ENCODE assay signal across 8 cellular contexts in the genomic region with DNA sequence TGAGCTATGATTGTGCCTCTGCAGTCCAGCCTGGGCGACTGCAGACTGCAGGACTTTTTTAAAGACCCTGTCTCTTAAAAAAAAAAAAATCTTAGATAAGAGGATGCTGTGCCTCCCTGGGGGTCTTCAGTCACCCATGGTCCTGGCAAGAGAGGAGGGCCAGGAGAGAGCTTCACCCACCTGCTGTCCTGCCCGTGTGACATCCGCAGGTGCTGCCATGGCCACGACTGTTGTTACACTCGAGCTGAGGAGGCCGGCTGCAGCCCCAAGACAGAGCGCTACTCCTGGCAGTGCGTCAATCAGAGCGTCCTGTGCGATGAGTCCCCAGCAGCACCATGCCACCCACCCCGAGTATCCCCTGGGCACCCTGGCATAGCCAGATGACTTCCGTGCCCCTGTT. TPM values are rescaled to one million over a fixed set of nuclear protein-coding genes. Genes with fewer than 3 reads are reported as not detected.
DNase-seq lines count a peak whose midpoint lies in the region; ATAC-seq and TF ChIP-seq lines count a peak whose summit lies in the region.
"Not testable (repeated sequence)": the region's sequence is repeated elsewhere in the genome, so short reads cannot be mapped to it uniquely, and the experiment has no call there.

No MANE protein-coding gene starts in this region.

- intact Hi-C loops in activated CD4-positive, alpha-beta T cell treated with anti-CD3 and anti-CD28 coated beads for 36 hours (cut with DNase I, micrococcal nuclease); Right ventricle myocardium inferior (cut with DNase I); left lung (cut with DNase I); gastrocnemius medialis (cut with DNase I; ENCODE audit: low total_unique reads): not testable (repeated sequence)

- peak; percentile 6 for DNase-seq in MG63
- DNase-seq in activated CD4-positive, alpha-beta T cell treated with anti-CD3 and anti-CD28 coated beads for 36 hours = peak; percentile 0
- peak; percentile 4 to 11 for DNase-seq in activated T-cell treated with anti-CD3 and anti-CD28 coated beads, Interleukin-2, amount 50 U/mL, for 48 hours
- peak; percentile 7 for DNase-seq in Right ventricle myocardium inferior (ENCODE audit: missing footprints)
- peak; percentile 27 to 73 for DNase-seq in left lung
- DNase-seq in natural killer cell treated with Interleukin-12 subunit alpha and Interleukin-12 subunit beta and Interleukin-15 and Interleukin-18, amount 100 ng/mL, for 72 hours (ENCODE audit: low spot score) = peak; percentile 47
- DNase-seq in gastrocnemius medialis = peak; percentile 1 to 17
- DNase-seq in ureter (ENCODE audit: low spot score) = peak; percentile 41

- not testable (repeated sequence) for H3K4me1 Mint-ChIP-seq in activated CD4-positive, alpha-beta T cell treated with anti-CD3 and anti-CD28 coated beads for 36 hours; natural killer cell treated with Interleukin-12 subunit alpha and Interleukin-12 subunit beta and Interleukin-15 and Interleukin-18, amount 100 ng/mL, for 72 hours (ENCODE audit: low read depth in 2 of 2)

- H3K9me3 ChIP-seq in MG63, left lung, gastrocnemius medialis: not testable (repeated sequence)

- H3K27me3 ChIP-seq in MG63, left lung, gastrocnemius medialis: not testable (repeated sequence)

- CTCF ChIA-PET in activated CD4-positive, alpha-beta T cell treated with anti-CD3 and anti-CD28 coated beads for 36 hours (lab: Charles Lee) = not testable (repeated sequence)

- H3K36me3 ChIP-seq in MG63, left lung, gastrocnemius medialis: not testable (repeated sequence)

- not testable (repeated sequence) for H3K4me1 ChIP-seq in left lung, gastrocnemius medialis

- not testable (repeated sequence) for TF ChIP-seq CTCF in left lung (IDR thresholded peaks at IDR 0.05); gastrocnemius medialis (IDR thresholded peaks at IDR 0.05 in 4 of 5, conservative IDR thresholded peaks at IDR 0.05 in 1 of 5)

- not testable (repeated sequence) for H3K4me3 ChIP-seq in MG63, left lung, gastrocnemius medialis

- POLR2A ChIA-PET in activated CD4-positive, alpha-beta T cell treated with anti-CD3 and anti-CD28 coated beads for 36 hours (lab: Charles Lee) = not testable (repeated sequence)

- not testable (repeated sequence) for TF ChIP-seq POLR2A in gastrocnemius medialis (IDR thresholded peaks at IDR 0.05)

- H3K27ac Mint-ChIP-seq in activated CD4-positive, alpha-beta T cell treated with anti-CD3 and anti-CD28 coated beads for 36 hours; natural killer cell treated with Interleukin-12 subunit alpha and Interleukin-12 subunit beta and Interleukin-15 and Interleukin-18, amount 100 ng/mL, for 72 hours: not testable (repeated sequence)

- H3K9me3 Mint-ChIP-seq in activated CD4-positive, alpha-beta T cell treated with anti-CD3 and anti-CD28 coated beads for 36 hours (ENCODE audit: low read depth); natural killer cell treated with Interleukin-12 subunit alpha and Interleukin-12 subunit beta and Interleukin-15 and Interleukin-18, amount 100 ng/mL, for 72 hours: not testable (repeated sequence)

- H3K36me3 Mint-ChIP-seq in activated CD4-positive, alpha-beta T cell treated with anti-CD3 and anti-CD28 coated beads for 36 hours (ENCODE audit: low read depth); natural killer cell treated with Interleukin-12 subunit alpha and Interleukin-12 subunit beta and Interleukin-15 and Interleukin-18, amount 100 ng/mL, for 72 hours: not testable (repeated sequence)

- not testable (repeated sequence) for H3K27me3 Mint-ChIP-seq in activated CD4-positive, alpha-beta T cell treated with anti-CD3 and anti-CD28 coated beads for 36 hours; natural killer cell treated with Interleukin-12 subunit alpha and Interleukin-12 subunit beta and Interleukin-15 and Interleukin-18, amount 100 ng/mL, for 72 hours

- ATAC-seq in activated CD4-positive, alpha-beta T cell treated with anti-CD3 and anti-CD28 coated beads for 36 hours; Right ventricle myocardium inferior; left lung; natural killer cell treated with Interleukin-12 subunit alpha and Interleukin-12 subunit beta and Interleukin-15 and Interleukin-18, amount 100 ng/mL, for 72 hours; gastrocnemius medialis: not testable (repeated sequence)

- in situ Hi-C loops in gastrocnemius medialis (cut with MboI; ENCODE audit: low sequenced_read_pairs in 4 of 4) = not testable (repeated sequence)

- H3K4me3 Mint-ChIP-seq in activated CD4-positive, alpha-beta T cell treated with anti-CD3 and anti-CD28 coated beads for 36 hours; natural killer cell treated with Interleukin-12 subunit alpha and Interleukin-12 subunit beta and Interleukin-15 and Interleukin-18, amount 100 ng/mL, for 72 hours: not testable (repeated sequence)

- not testable (repeated sequence) for H3K27ac ChIP-seq in left lung, gastrocnemius medialis

RNA-seq across cellular contexts. Expression of a gene that starts 22.6 kb away (rescaled TPM):
- 6.1 TPM in 1 of 2 replicates, not detected in the other for total RNA-seq in MG63 (2014; rRNA removed; shearing (Covaris generic); ENCODE audit: low replicate concordance)
- total RNA-seq in activated CD4-positive, alpha-beta T cell treated with anti-CD3 and anti-CD28 coated beads for 36 hours = 1 to 10 TPM; 1.3 to 1.8 TPM
- 3.4 TPM for total RNA-seq in Right ventricle myocardium inferior
- 10 to 100 TPM in 1 of 2 donors, 1 to 10 TPM in 1; 9.5 to 10.7 TPM for total RNA-seq in left lung
- 1 to 10 TPM; 2.1 to 5.2 TPM for total RNA-seq in natural killer cell treated with Interleukin-12 subunit alpha and Interleukin-12 subunit beta and Interleukin-15 and Interleukin-18, amount 100 ng/mL, for 72 hours
- total RNA-seq in gastrocnemius medialis = 1 to 10 TPM; 2.9 to 9.7 (median 7.5) TPM
- 3.3 TPM for total RNA-seq in ureter

RNA-seq across cellular contexts. Expression of a gene that starts 23.9 kb away (rescaled TPM):
- total RNA-seq in MG63 (2014; rRNA removed; shearing (Covaris generic); ENCODE audit: low replicate concordance) = not detected in 2 replicates
- 10 to 100 TPM; 42.1 to 44.3 TPM for total RNA-seq in activated CD4-positive, alpha-beta T cell treated with anti-CD3 and anti-CD28 coated beads for 36 hours
- total RNA-seq in Right ventricle myocardium inferior (15.0 TPM), left lung (10 to 100 TPM; 34.0 to 55.0 TPM), gastrocnemius medialis (10 to 100 TPM in 2 of 4 donors, 1 to 10 TPM in 2; 6.8 to 28.2 (median 11.5) TPM), ureter (138 TPM)
- 100 to 1,000 TPM; 143 to 354 TPM for total RNA-seq in natural killer cell treated with Interleukin-12 subunit alpha and Interleukin-12 subunit beta and Interleukin-15 and Interleukin-18, amount 100 ng/mL, for 72 hours

RNA-seq across cellular contexts. Expression of a gene that starts 27.9 kb away (rescaled TPM):
- total RNA-seq in MG63 (2014; rRNA removed; shearing (Covaris generic); ENCODE audit: low replicate concordance) = 41.9 and 71.1 TPM in 2 replicates
- total RNA-seq in activated CD4-positive, alpha-beta T cell treated with anti-CD3 and anti-CD28 coated beads for 36 hours = 100 to 1,000 TPM in 1 of 2 experiments, 10 to 100 TPM in 1; 66.8 to 125 TPM
- total RNA-seq in Right ventricle myocardium inferior = 17.7 TPM
- 10 to 100 TPM; 35.1 to 42.0 TPM for total RNA-seq in left lung
- total RNA-seq in natural killer cell treated with Interleukin-12 subunit alpha and Interleukin-12 subunit beta and Interleukin-15 and Interleukin-18, amount 100 ng/mL, for 72 hours = 10 to 100 TPM; 36.0 to 85.6 TPM
- 10 to 100 TPM; 31.6 to 57.4 (median 39.7) TPM for total RNA-seq in gastrocnemius medialis
- 43.4 TPM for total RNA-seq in ureter

RNA-seq across cellular contexts. Expression of a gene that starts 28.1 kb away (rescaled TPM):
- total RNA-seq in MG63 (2014; rRNA removed; shearing (Covaris generic); ENCODE audit: low replicate concordance) = 8.3 and 26.8 TPM in 2 replicates
- total RNA-seq in activated CD4-positive, alpha-beta T cell treated with anti-CD3 and anti-CD28 coated beads for 36 hours = 10 to 100 TPM; 10.8 to 20.3 TPM
- 2.1 TPM for total RNA-seq in Right ventricle myocardium inferior
- total RNA-seq in left lung = 1 to 10 TPM; 2.9 to 8.8 TPM
- 10 to 100 TPM; 14.6 to 17.0 TPM for total RNA-seq in natural killer cell treated with Interleukin-12 subunit alpha and Interleukin-12 subunit beta and Interleukin-15 and Interleukin-18, amount 100 ng/mL, for 72 hours
- total RNA-seq in gastrocnemius medialis = 10 to 100 TPM in 2 of 4 donors, 1 to 10 TPM in 2; 3.3 to 17.6 (median 9.7) TPM
- 7.8 TPM for total RNA-seq in ureter

Comparison
In these comparisons a context has a peak if more than half of its experiments do, and no peak if none do; other contexts are left out.
1. DNase-seq: peak in every context shown above with its lines; median percentile 50 in left lung; 47 in natural killer cell treated with Interleukin-12 subunit alpha and Interleukin-12 subunit beta and Interleukin-15 and Interleukin-18, amount 100 ng/mL, for 72 hours; 41 in ureter; 9 in gastrocnemius medialis; 8 in activated T-cell treated with anti-CD3 and anti-CD28 coated beads, Interleukin-2, amount 50 U/mL, for 48 hours; 7 in Right ventricle myocardium inferior; 6 in MG63; 0 in activated CD4-positive, alpha-beta T cell treated with anti-CD3 and anti-CD28 coated beads for 36 hours.